Comparison of ENCODE assay signal across 19 cellular contexts in the genomic region with DNA sequence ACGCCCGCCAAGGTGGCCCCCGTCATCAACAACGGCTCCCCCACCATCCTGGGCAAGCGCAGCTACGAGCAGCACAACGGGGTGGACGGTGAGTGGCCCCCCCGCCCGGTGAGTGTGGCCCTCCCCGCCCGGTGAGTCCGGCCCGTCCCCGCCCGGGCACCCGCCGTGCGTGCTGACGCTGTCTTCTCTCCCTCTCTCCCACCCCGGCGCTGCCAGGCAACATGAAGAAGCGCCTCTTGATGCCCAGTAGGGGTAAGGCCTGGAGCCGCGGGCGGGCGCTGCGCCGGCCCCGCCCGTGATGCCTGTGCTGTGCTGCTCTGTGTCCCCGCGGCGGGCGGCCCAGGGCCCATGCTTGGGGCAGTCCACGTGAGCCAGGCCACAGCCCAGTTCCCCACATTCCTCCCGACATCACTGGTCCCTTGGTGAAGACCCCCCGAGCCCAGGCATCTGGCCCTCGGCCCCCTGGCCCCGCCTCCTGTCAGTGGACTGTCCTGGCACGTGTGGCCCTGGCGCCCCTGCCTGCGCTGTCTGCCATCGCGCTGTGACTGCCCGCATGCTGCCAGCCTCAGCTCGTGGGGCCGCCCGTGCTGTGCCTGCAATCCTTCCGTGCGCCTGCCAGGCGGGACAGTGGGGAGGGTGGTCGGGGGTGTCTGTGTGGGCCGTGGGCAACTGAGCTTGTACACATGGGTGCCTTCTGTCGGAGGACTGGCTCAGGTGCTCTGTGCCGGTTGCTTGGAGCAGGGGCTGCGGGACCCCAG. TPM values are rescaled to one million over a fixed set of nuclear protein-coding genes. Genes with fewer than 3 reads are reported as not detected.
DNase-seq lines count a peak whose midpoint lies in the region; ATAC-seq and TF ChIP-seq lines count a peak whose summit lies in the region.
"Had no signal": no experiment of that assay in that cellular context is flagged by ENCODE, and none has a peak within 500 bp of the region (broad histone marks: within the 10 kb centered on the region; RNA-seq: fewer than 3 reads in every experiment).

No MANE protein-coding gene starts in this region.

- no peak for TF ChIP-seq EP300 in Ishikawa (IDR thresholded peaks at IDR 0.05; ENCODE audit: borderline replicate concordance)

- TF ChIP-seq POLR2A in prostate gland (IDR thresholded peaks at IDR 0.05) = no peak

- no peak for TF ChIP-seq RAD21 in Ishikawa (IDR thresholded peaks at IDR 0.05; ENCODE audit: low read depth)

- no peaks in the 10 kb centered on the region for H3K9me3 ChIP-seq in SJCRH30 (replicated peaks)
- H3K9me3 ChIP-seq in prostate gland = no peaks in the 10 kb centered on the region
- H3K9me3 ChIP-seq: mucosa of descending colon, thoracic aorta had no signal

- peak overlapping the region; percentile 59; the same call in 1 of the 2 replicates for H3K27ac ChIP-seq in SJCRH30
- H3K27ac ChIP-seq in prostate gland = peak overlapping the region; percentile 51 to 71
- H3K27ac ChIP-seq: GM23248 had no signal

- no peak for DNase-seq in SJCRH30
- DNase-seq in cardiac septum (ENCODE audit: low spot score) = peak; percentile 92
- DNase-seq in prostate gland (ENCODE audit: low spot score) = no peak
- DNase-seq in SK-N-DZ (ENCODE audit: low spot score) = no peak
- no peak for DNase-seq in activated CD4-positive, alpha-beta T cell treated with anti-CD3 and anti-CD28 coated beads, Interleukin-2, amount 50 U/mL, for 4 hours
- DNase-seq in T-helper 9 cell = no peak
- DNase-seq: activated B cell treated with CpG ODN at 0.5 μM for 24 hours; activated CD4-positive, alpha-beta T cell treated with anti-CD3 and anti-CD28 coated beads, Interleukin-2, amount 50 U/mL, for 48 hours; activated CD8-positive, alpha-beta memory T cell treated with anti-CD3 and anti-CD28 coated beads, Interleukin-2, amount 50 U/mL, for 48 hours; activated effector memory CD4-positive, alpha-beta T cell treated with Interleukin-2 at 50 U/mL for 16 hours; GM23248; mucosa of descending colon; NCI-H1105; NCI-H2081 treated with DMSO at 0.1 percent for 48 hours; NCI-H510A; posterior cingulate gyrus had no signal

- no peak for ATAC-seq in GM18873 (IDR thresholded peaks at IDR 0.05; ENCODE audit: low FRiP score, unreplicated experiment)
- ATAC-seq: mucosa of descending colon had no signal

- H3K4me3 ChIP-seq in SJCRH30 (no peak overlapping the region), prostate gland (no peak overlapping the region)
- H3K4me3 ChIP-seq: GM23248, mucosa of descending colon, thoracic aorta had no signal

- WGBS in prostate gland = 65% methylated on average over 55 of the region's 57 CpGs

- intact Hi-C loops in cardiac septum (cut with DNase I) = no loop called here
- intact Hi-C loops in prostate gland (cut with DNase I) = no loop called here

- H3K36me3 ChIP-seq in SJCRH30 (peaks cover 48% of the 10 kb centered on the region), prostate gland (peaks cover 0 to 15% of the 10 kb centered on the region in 2 donors)

- TF ChIP-seq CTCF in prostate gland (IDR thresholded peaks at IDR 0.05) = no peak

- H3K4me1 ChIP-seq in SJCRH30 (peaks cover 23% of the 10 kb centered on the region), prostate gland (replicated peaks) (peaks cover 26% of the 10 kb centered on the region)

- H3K27me3 ChIP-seq in SJCRH30 (no peaks in the 10 kb centered on the region), prostate gland (replicated peaks; ENCODE audit: insufficient read depth) (no peaks in the 10 kb centered on the region)

TF ChIP-seq in Ishikawa, 13 proteins besides CTCF, POLR2A, EP300 and RAD21:
- TF ChIP-seq, protein P1, sequence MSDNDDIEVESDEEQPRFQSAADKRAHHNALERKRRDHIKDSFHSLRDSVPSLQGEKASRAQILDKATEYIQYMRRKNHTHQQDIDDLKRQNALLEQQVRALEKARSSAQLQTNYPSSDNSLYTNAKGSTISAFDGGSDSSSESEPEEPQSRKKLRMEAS (IDR thresholded peaks at IDR 0.05) = no peak
- TF ChIP-seq TAF1 (IDR thresholded peaks at IDR 0.05; ENCODE audit: low read depth) (no peak; the same call in 1 of the 2 replicates), NFIC (IDR thresholded peaks at IDR 0.05) (0 out of 2 replicates have a peak, but pooled peaks have one; percentile 25), TCF12 (IDR thresholded peaks at IDR 0.05; ENCODE audit: low read depth) (peak; percentile 19; the same call in 1 of the 2 replicates), CREB1 (IDR thresholded peaks at IDR 0.05; ENCODE audit: low read depth) (no peak), YY1 (IDR thresholded peaks at IDR 0.05; ENCODE audit: low read depth) (peak; percentile 11; the same call in 1 of the 2 replicates), EGR1 (IDR thresholded peaks at IDR 0.05) (no peak), FOXM1 (IDR thresholded peaks at IDR 0.05; ENCODE audit: borderline replicate concordance, low read depth) (no peak)

RNA-seq across cellular contexts. Expression of a gene that starts 8.0 kb away (rescaled TPM):
- total RNA-seq in SJCRH30 (2014; rRNA removed; shearing (Covaris generic)) = 68.2 and 71.7 TPM in 2 replicates
- total RNA-seq in cardiac septum (918 TPM), prostate gland (100 to 1,000 TPM in 1 of 2 donors, 10 to 100 TPM in 1; 86.7 to 134 TPM)
- 71.3 and 72.7 TPM in 2 replicates for polyA plus RNA-seq in SK-N-DZ (2014; cell fraction: cytosol; rRNA removed)
- polyA plus RNA-seq in SK-N-DZ (2014; cell fraction: nucleus; rRNA removed) = 64.4 and 76.4 TPM in 2 replicates

RNA-seq across cellular contexts. Expression of a gene that starts 20.0 kb away (rescaled TPM):
- total RNA-seq in SJCRH30 (2014; rRNA removed; shearing (Covaris generic)) = 0.14 TPM in 1 of 2 replicates, not detected in the other
- total RNA-seq in cardiac septum (68.2 TPM), prostate gland (10 to 100 TPM in 1 of 2 donors, 1 to 10 TPM in 1; 4.2 to 22.0 TPM)
- polyA plus RNA-seq in SK-N-DZ (2014; cell fraction: cytosol; rRNA removed) = 3.4 and 16.0 TPM in 2 replicates
- 12.6 and 15.0 TPM in 2 replicates for polyA plus RNA-seq in SK-N-DZ (2014; cell fraction: nucleus; rRNA removed)

RNA-seq across cellular contexts. Expression of a gene that starts 24.4 kb away (rescaled TPM):
- 30.9 and 37.4 TPM in 2 replicates for total RNA-seq in SJCRH30 (2014; rRNA removed; shearing (Covaris generic))
- total RNA-seq in cardiac septum (3.8 TPM), prostate gland (1 to 10 TPM; 7.5 to 8.9 TPM)
- polyA plus RNA-seq in SK-N-DZ (2014; cell fraction: cytosol; rRNA removed) = 20.8 and 25.6 TPM in 2 replicates
- polyA plus RNA-seq in SK-N-DZ (2014; cell fraction: nucleus; rRNA removed) = 52.0 and 85.2 TPM in 2 replicates

RNA-seq across cellular contexts. Expression of a gene that starts 47.0 kb away (rescaled TPM):
- total RNA-seq in SJCRH30 (2014; rRNA removed; shearing (Covaris generic)) = 91.7 and 117 TPM in 2 replicates
- total RNA-seq in cardiac septum (140 TPM), prostate gland (100 to 1,000 TPM in 1 of 2 donors, 10 to 100 TPM in 1; 58.9 to 155 TPM)
- polyA plus RNA-seq in SK-N-DZ (2014; cell fraction: cytosol; rRNA removed) = 42.8 and 47.4 TPM in 2 replicates
- polyA plus RNA-seq in SK-N-DZ (2014; cell fraction: nucleus; rRNA removed) = 335 and 376 TPM in 2 replicates

RNA-seq across cellular contexts. Expression of a gene that starts 59.7 kb away (rescaled TPM):
- 4.4 and 4.8 TPM in 2 replicates for total RNA-seq in SJCRH30 (2014; rRNA removed; shearing (Covaris generic))
- total RNA-seq in cardiac septum (1.3 TPM), prostate gland (10 to 100 TPM; 11.1 to 15.7 TPM)
- 1.8 and 3.6 TPM in 2 replicates for polyA plus RNA-seq in SK-N-DZ (2014; cell fraction: cytosol; rRNA removed)
- polyA plus RNA-seq in SK-N-DZ (2014; cell fraction: nucleus; rRNA removed) = 2.1 and 3.1 TPM in 2 replicates
